Comparison of ENCODE assay signal across 21 cellular contexts in genomic region chr5:138668981-138669380, GRCh38.
DNase-seq lines count a peak whose midpoint lies in the region; ATAC-seq and TF ChIP-seq lines count a peak whose summit lies in the region.
"Had no signal": no experiment of that assay in that cellular context is flagged by ENCODE, and none has a peak within 500 bp of the region (broad histone marks: within the 10 kb centered on the region; RNA-seq: fewer than 3 reads in every experiment).

No MANE protein-coding gene starts in this region.

- H3K4me3 ChIP-seq in osteoblast (ENCODE audit: insufficient read depth, low read length): no peak overlapping the region
- H3K4me3 ChIP-seq: lung, Peyer's patch, skin epidermis had no signal

- H3K27ac ChIP-seq in osteoblast (ENCODE audit: low read depth, low read length): no peak overlapping the region
- H3K27ac ChIP-seq: KMS-11, Peyer's patch, skin epidermis had no signal

- H3K9me3 ChIP-seq in osteoblast (ENCODE audit: low read depth, low read length): no peaks in the 10 kb centered on the region
- H3K9me3 ChIP-seq: Peyer's patch, SK-N-SH had no signal

- POLR2A ChIA-PET in activated naive CD8-positive, alpha-beta T cell treated with anti-CD3 and anti-CD28 coated beads, Interleukin-2, amount 10 ng/mL, durations not matched to agents 7 days and 5 days (lab: Charles Lee): interaction anchor here (0.6 to 0.9 kb wide), 3 partner anchors 41 to 529 kb away, joined by 3 read pairs; partner anchors contain the start of gene SIL1

- no peak overlapping the region for H3K27ac Mint-ChIP-seq in activated naive CD8-positive, alpha-beta T cell treated with anti-CD3 and anti-CD28 coated beads, Interleukin-2, amount 10 ng/mL, durations not matched to agents 7 days and 5 days
- no peak overlapping the region for H3K27ac Mint-ChIP-seq in activated naive CD8-positive, alpha-beta T cell treated with anti-CD3 and anti-CD28 coated beads for 36 hours
- no peak overlapping the region for H3K27ac Mint-ChIP-seq in effector memory CD8-positive, alpha-beta T cell
- H3K27ac Mint-ChIP-seq: naive B cell had no signal

- no peak overlapping the region for H2AFZ ChIP-seq in osteoblast (ENCODE audit: low read length)

- no peak for DNase-seq in activated naive CD8-positive, alpha-beta T cell treated with anti-CD3 and anti-CD28 coated beads, Interleukin-2, amount 10 ng/mL, durations not matched to agents 7 days and 5 days
- DNase-seq in activated naive CD8-positive, alpha-beta T cell treated with anti-CD3 and anti-CD28 coated beads for 36 hours: no peak
- DNase-seq in ELR (ENCODE audit: low read depth) (peak; percentile 60), osteoblast (ENCODE audit: insufficient read length, low spot score, missing footprints) (peak; percentile 47), nucleus accumbens (lab: John Stamatoyannopoulos, UW) (no peak)
- no peak for DNase-seq in effector memory CD8-positive, alpha-beta T cell
- DNase-seq in activated naive CD4-positive, alpha-beta T cell (lab: John Stamatoyannopoulos, UW): no peak
- DNase-seq: C1 segment of cervical spinal cord; cerebellar nuclear complex; naive B cell; NCI-H1930; NCI-H446; posterior cingulate gyrus; SK-N-SH; stimulated activated CD4-positive, alpha-beta T cell treated with anti-CD3 and anti-CD28 coated beads, Interleukin-2, amount 100 ng/mL, for 48 hours; T1000 had no signal

- ATAC-seq in activated naive CD8-positive, alpha-beta T cell treated with anti-CD3 and anti-CD28 coated beads, Interleukin-2, amount 10 ng/mL, durations not matched to agents 7 days and 5 days (ENCODE audit: low read depth): no peak
- ATAC-seq in effector memory CD8-positive, alpha-beta T cell (replicated peaks): peak; percentile 7
- no peak for ATAC-seq in HG02852 (IDR thresholded peaks at IDR 0.05; ENCODE audit: unreplicated experiment)

- H3K36me3 Mint-ChIP-seq in activated naive CD8-positive, alpha-beta T cell treated with anti-CD3 and anti-CD28 coated beads, Interleukin-2, amount 10 ng/mL, durations not matched to agents 7 days and 5 days: no peaks in the 10 kb centered on the region
- no peaks in the 10 kb centered on the region for H3K36me3 Mint-ChIP-seq in activated naive CD8-positive, alpha-beta T cell treated with anti-CD3 and anti-CD28 coated beads for 36 hours
- H3K36me3 Mint-ChIP-seq in effector memory CD8-positive, alpha-beta T cell (ENCODE audit: insufficient read depth): peaks cover 4% of the 10 kb centered on the region

- H3K36me3 ChIP-seq in osteoblast (ENCODE audit: insufficient read depth, low read length): no peaks in the 10 kb centered on the region
- H3K36me3 ChIP-seq: Peyer's patch had no signal

- H4K20me1 ChIP-seq in osteoblast (ENCODE audit: insufficient read depth, low read length): no peaks in the 10 kb centered on the region

- H3K9me3 Mint-ChIP-seq in activated naive CD8-positive, alpha-beta T cell treated with anti-CD3 and anti-CD28 coated beads, Interleukin-2, amount 10 ng/mL, durations not matched to agents 7 days and 5 days: peaks cover 2% of the 10 kb centered on the region
- H3K9me3 Mint-ChIP-seq in activated naive CD8-positive, alpha-beta T cell treated with anti-CD3 and anti-CD28 coated beads for 36 hours: peaks cover 4% of the 10 kb centered on the region
- H3K9me3 Mint-ChIP-seq in effector memory CD8-positive, alpha-beta T cell: no peaks in the 10 kb centered on the region

- TF ChIP-seq CTCF in osteoblast (IDR thresholded peaks at IDR 0.05; ENCODE audit: extremely low read depth, low read depth, low read length): no peak

- H3K4me3 Mint-ChIP-seq in activated naive CD8-positive, alpha-beta T cell treated with anti-CD3 and anti-CD28 coated beads, Interleukin-2, amount 10 ng/mL, durations not matched to agents 7 days and 5 days: peak overlapping the region; percentile 6
- H3K4me3 Mint-ChIP-seq in activated naive CD8-positive, alpha-beta T cell treated with anti-CD3 and anti-CD28 coated beads for 36 hours: no peak overlapping the region
- peak overlapping the region; percentile 17 to 43 for H3K4me3 Mint-ChIP-seq in effector memory CD8-positive, alpha-beta T cell

- peaks cover 90% of the 10 kb centered on the region for H3K27me3 Mint-ChIP-seq in activated naive CD8-positive, alpha-beta T cell treated with anti-CD3 and anti-CD28 coated beads, Interleukin-2, amount 10 ng/mL, durations not matched to agents 7 days and 5 days
- peaks cover 92% of the 10 kb centered on the region for H3K27me3 Mint-ChIP-seq in activated naive CD8-positive, alpha-beta T cell treated with anti-CD3 and anti-CD28 coated beads for 36 hours
- H3K27me3 Mint-ChIP-seq in effector memory CD8-positive, alpha-beta T cell: peaks cover 82 to 100% of the 10 kb centered on the region in 2 donors

- H3K27me3 ChIP-seq in osteoblast (ENCODE audit: insufficient read depth, low read length): peaks cover 3% of the 10 kb centered on the region
- H3K27me3 ChIP-seq: Peyer's patch had no signal

- no peaks in the 10 kb centered on the region for H3K4me1 ChIP-seq in osteoblast (ENCODE audit: insufficient read depth, low read length)
- H3K4me1 ChIP-seq: Peyer's patch had no signal

- no peak overlapping the region for H3K4me2 ChIP-seq in osteoblast (ENCODE audit: insufficient read depth, low read length)
- H3K4me2 ChIP-seq: KMS-11, SK-N-SH had no signal

- no peaks in the 10 kb centered on the region for H3K79me2 ChIP-seq in osteoblast (ENCODE audit: insufficient read depth, low read length)

- peaks cover 17% of the 10 kb centered on the region for H3K4me1 Mint-ChIP-seq in activated naive CD8-positive, alpha-beta T cell treated with anti-CD3 and anti-CD28 coated beads, Interleukin-2, amount 10 ng/mL, durations not matched to agents 7 days and 5 days
- H3K4me1 Mint-ChIP-seq in activated naive CD8-positive, alpha-beta T cell treated with anti-CD3 and anti-CD28 coated beads for 36 hours: peaks cover 19% of the 10 kb centered on the region
- peaks cover 26% of the 10 kb centered on the region in 2 donors for H3K4me1 Mint-ChIP-seq in effector memory CD8-positive, alpha-beta T cell (ENCODE audit: low read depth in 2 of 2)

Comparison
In these comparisons a context has a peak if more than half of its experiments do, and no peak if none do; other contexts are left out.
1. DNase-seq: peak in ELR (single experiment) and osteoblast (single experiment); none in activated naive CD8-positive, alpha-beta T cell treated with anti-CD3 and anti-CD28 coated beads, Interleukin-2, amount 10 ng/mL, durations not matched to agents 7 days and 5 days (single experiment), activated naive CD8-positive, alpha-beta T cell treated with anti-CD3 and anti-CD28 coated beads for 36 hours (single experiment), effector memory CD8-positive, alpha-beta T cell (0 of 3), nucleus accumbens (0 of 56) and activated naive CD4-positive, alpha-beta T cell (0 of 4).